In genomic region chr6:159110013-159110412, GRCh38 we compare ENCODE assay signal across 8 cellular contexts. TPM values are rescaled to one million over a fixed set of nuclear protein-coding genes. Genes with fewer than 3 reads are reported as not detected.
A peak's percentile ranks its signal among the peaks of the same experiment; 100 is the strongest.
DNase-seq lines count a peak whose midpoint lies in the region; TF ChIP-seq lines count a peak whose summit lies in the region.

No MANE protein-coding gene starts in this region.

- DNase-seq in NCI-H524 (lab: John Stamatoyannopoulos, UW) (peak; percentile 51 to 77), NCI-H524 treated with DMSO at 0.1 percent for 48 hours (lab: John Stamatoyannopoulos, UW) (no peak), HT-29 (ENCODE audit: low spot score) (peak; percentile 41), SW480 (ENCODE audit: low spot score) (peak; percentile 12), foreskin melanocyte (peak; percentile 43), stomach (peak; percentile 31), NCI-H510A treated with DMSO at 0.1 percent for 48 hours (lab: John Stamatoyannopoulos, UW) (no peak), prostate gland (ENCODE audit: low spot score) (no peak)

- intact Hi-C loops in stomach (cut with DNase I; ENCODE audit: low total_unique reads) (no loop called here), prostate gland (cut with DNase I) (no loop called here)

- H3K4me1 ChIP-seq in stomach, result peaks cover 12 to 42% (median 26%) of the 10 kb centered on the region in 4 donors
- H3K4me1 ChIP-seq in prostate gland (replicated peaks), result no peaks in the 10 kb centered on the region

- no peak for TF ChIP-seq POLR2A in stomach (IDR thresholded peaks at IDR 0.05)
- TF ChIP-seq POLR2A in prostate gland (IDR thresholded peaks at IDR 0.05), result no peak

- TF ChIP-seq CTCF in stomach (IDR thresholded peaks at IDR 0.05) (peak in 4 of 7 experiments; percentile 24 to 47 (median 42)), prostate gland (IDR thresholded peaks at IDR 0.05) (peak in 2 of 4 experiments; percentile 23 to 26)

- H3K27me3 ChIP-seq in stomach, result no peaks in the 10 kb centered on the region
- no peaks in the 10 kb centered on the region for H3K27me3 ChIP-seq in prostate gland (replicated peaks; ENCODE audit: insufficient read depth)

- H3K9me3 ChIP-seq in stomach (no peaks in the 10 kb centered on the region), prostate gland (no peaks in the 10 kb centered on the region)

- no peak for TF ChIP-seq EP300 in stomach (IDR thresholded peaks at IDR 0.05)

- 24 to 36% (median 27%) methylated on average over 3 of the region's 3 CpGs for WGBS in stomach, 5 donors
- WGBS in prostate gland, result 41% methylated on average over 3 of the region's 3 CpGs

- H3K27ac ChIP-seq in stomach (no peak overlapping the region), prostate gland (no peak overlapping the region)

- no peaks in the 10 kb centered on the region for H3K36me3 ChIP-seq in stomach
- no peaks in the 10 kb centered on the region for H3K36me3 ChIP-seq in prostate gland

- H3K4me3 ChIP-seq in stomach (no peak overlapping the region), prostate gland (no peak overlapping the region)

RNA-seq across cellular contexts. Expression of gene FNDC1, which starts 59.2 kb away (rescaled TPM):
- total RNA-seq in HT-29 (2014; rRNA removed; shearing (Covaris generic)), result not detected in 2 replicates
- total RNA-seq in stomach (10 to 100 TPM in 1 of 5 donors, 1 to 10 TPM in 1, under 1 TPM in 1, not detected in 2; 0.43 to 11.0 (median 4.0) TPM), prostate gland (under 1 TPM; 0.09 to 0.51 TPM)
- polyA plus RNA-seq in stomach, result under 1 TPM in 2 of 3 donors, not detected in 1; 0.06 to 0.10 TPM

Comparison
In these comparisons a context has a peak if more than half of its experiments do, and no peak if none do; other contexts are left out.
1. DNase-seq: peak in NCI-H524 (2 of 2), HT-29 (single experiment), SW480 (single experiment), foreskin melanocyte (single experiment) and stomach (single experiment); none in NCI-H524 treated with DMSO at 0.1 percent for 48 hours (single experiment), NCI-H510A treated with DMSO at 0.1 percent for 48 hours (single experiment) and prostate gland (single experiment).